2 cellular contexts compared by ENCODE assay signal in genomic region chr17:41352597-41353366, GRCh38.
A peak's percentile ranks its signal among the peaks of the same experiment; 100 is the strongest.
TF ChIP-seq lines count a peak whose summit lies in the region.

No MANE protein-coding gene starts in this region.

TF ChIP-seq in Ishikawa, 13 proteins besides CTCF, POLR2A, EP300 and RAD21:
- TF ChIP-seq FOXM1 (IDR thresholded peaks at IDR 0.05; ENCODE audit: borderline replicate concordance, low read depth) = no peak
- TF ChIP-seq CEBPB (IDR thresholded peaks at IDR 0.05) = no peak
- TF ChIP-seq REST (IDR thresholded peaks at IDR 0.05; ENCODE audit: low read depth) = peak; percentile 88

TF ChIP-seq in K562, 482 proteins besides CTCF, POLR2A, EP300 and RAD21:
- no peak for TF ChIP-seq KLF6 (CRISPR knock-in tag; IDR thresholded peaks at IDR 0.05; ENCODE audit: borderline replicate concordance)
- TF ChIP-seq ZNF511 (CRISPR knock-in tag; IDR thresholded peaks at IDR 0.05) = no peak
- TF ChIP-seq FIP1L1 (IDR thresholded peaks at IDR 0.05; ENCODE audit: low read depth, low read length, poor library complexity, severe bottlenecking) = no peak
- no peak for TF ChIP-seq ILK (tag; IDR thresholded peaks at IDR 0.05; ENCODE audit: borderline replicate concordance, low read depth)
- TF ChIP-seq ZBTB40 (IDR thresholded peaks at IDR 0.05) = no peak
- TF ChIP-seq ZBTB40 (CRISPR knock-in tag; IDR thresholded peaks at IDR 0.05) = no peak
- peak; percentile 85 for TF ChIP-seq EHMT2 (IDR thresholded peaks at IDR 0.05)
- no peak for TF ChIP-seq KDM4B (IDR thresholded peaks at IDR 0.05; ENCODE audit: borderline replicate concordance in 2 of 2, low read depth in 1 of 2)
- TF ChIP-seq MIER1 (IDR thresholded peaks at IDR 0.05; ENCODE audit: low read depth) = peak; percentile 68; the same call in 1 of the 2 replicates
- no peak for TF ChIP-seq ZNF274 (IDR thresholded peaks at IDR 0.05; ENCODE audit: borderline replicate concordance, low read depth, low read length)
- no peak for TF ChIP-seq NR2C1 (IDR thresholded peaks at IDR 0.05)
- no peak for TF ChIP-seq NR2C1 (tag; IDR thresholded peaks at IDR 0.05)
- TF ChIP-seq CHD1 (IDR thresholded peaks at IDR 0.05; ENCODE audit: low read length) = no peak
- TF ChIP-seq GTF2A2 (tag; IDR thresholded peaks at IDR 0.05) = no peak
- no peak for TF ChIP-seq FOS (IDR thresholded peaks at IDR 0.05; ENCODE audit: extremely low read depth, insufficient read length)
- TF ChIP-seq NR2C2 (CRISPR knock-in tag; IDR thresholded peaks at IDR 0.05) = no peak
- no peak for TF ChIP-seq NR2C2 (tag; IDR thresholded peaks at IDR 0.05)
- TF ChIP-seq RBM25 (IDR thresholded peaks at IDR 0.05; ENCODE audit: low read depth, low read length, severe bottlenecking) = no peak
- TF ChIP-seq CREB1 (IDR thresholded peaks at IDR 0.05) = no peak
- no peak for TF ChIP-seq CREB1 (CRISPR knock-in tag; IDR thresholded peaks at IDR 0.05)
- TF ChIP-seq ZBED1 (IDR thresholded peaks at IDR 0.05) = no peak
- TF ChIP-seq REST (CRISPR knock-in tag; IDR thresholded peaks at IDR 0.05; ENCODE audit: low read depth) = 0 out of 2 replicates have a peak, but pooled peaks have one; percentile 28
- no peak for TF ChIP-seq NRF1 (conservative IDR thresholded peaks at IDR 0.05 in 1 of 2, IDR thresholded peaks at IDR 0.05 in 1 of 2)
- TF ChIP-seq FOXA3 (CRISPR knock-in tag; conservative IDR thresholded peaks at IDR 0.05 in 1 of 2, IDR thresholded peaks at IDR 0.05 in 1 of 2) = no peak
- TF ChIP-seq TRIM25 (IDR thresholded peaks at IDR 0.05; ENCODE audit: borderline replicate concordance) = no peak
TF ChIP-seq in K562: peak in this region for 3.
